In genomic region chr19:18259848-18260247, GRCh38 we compare ENCODE assay signal across 17 cellular contexts.
"Had no signal": no experiment of that assay in that cellular context is flagged by ENCODE, and none has a peak within 500 bp of the region (broad histone marks: within the 10 kb centered on the region; RNA-seq: fewer than 3 reads in every experiment).

No MANE protein-coding gene starts in this region.

- DNase-seq: activated CD4-positive, alpha-beta T cell treated with anti-CD3 and anti-CD28 coated beads for 4 hours; activated CD8-positive, alpha-beta T cell treated with anti-CD3 and anti-CD28 coated beads for 36 hours; activated gamma-delta T cell; activated T-cell treated with anti-CD3 and anti-CD28 coated beads, Interleukin-2, amount 50 U/mL, for 72 hours; amniotic stem cell; body of pancreas; effector CD8-positive, alpha-beta T cell; islet precursor cell; midbrain; sigmoid colon; stimulated activated CD4-positive, alpha-beta T cell treated with anti-CD3 and anti-CD28 coated beads, Interleukin-2, amount 100 ng/mL, for 24 hours; stomach; T1000; upper lobe of right lung had no signal

- H2AFZ ChIP-seq: parathyroid adenoma had no signal

- H3K4me3 ChIP-seq: body of pancreas, lung, sigmoid colon, stomach, thoracic aorta, upper lobe of right lung had no signal

- H3K4me1 ChIP-seq: sigmoid colon, upper lobe of right lung had no signal

- H3K9me3 ChIP-seq: body of pancreas, sigmoid colon, stomach, thoracic aorta, upper lobe of right lung had no signal

- H3K9ac ChIP-seq: parathyroid adenoma had no signal

- H3K79me2 ChIP-seq: parathyroid adenoma had no signal

- H3K27me3 ChIP-seq: body of pancreas, upper lobe of right lung had no signal

- H3K27ac ChIP-seq: body of pancreas, parathyroid adenoma, sigmoid colon, stomach, thoracic aorta, upper lobe of right lung had no signal
